9 cellular contexts compared by ENCODE assay signal in genomic region chr18:76499596-76500340, GRCh38. TPM values are rescaled to one million over a fixed set of nuclear protein-coding genes. Genes with fewer than 3 reads are reported as not detected.
DNase-seq lines count a peak whose midpoint lies in the region; ATAC-seq and TF ChIP-seq lines count a peak whose summit lies in the region.
"Had no signal": no experiment of that assay in that cellular context is flagged by ENCODE, and none has a peak within 500 bp of the region (broad histone marks: within the 10 kb centered on the region; RNA-seq: fewer than 3 reads in every experiment).

No MANE protein-coding gene starts in this region.

- no peaks in the 10 kb centered on the region for H3K36me3 Mint-ChIP-seq in stimulated activated memory B cell treated with anti-CD40 and anti-IgM and Interleukin-4, amounts not matched to agents 10 μg/mL and 1 μg/mL and 100 μg/mL, for 72 hours

- H3K4me1 Mint-ChIP-seq in stimulated activated memory B cell treated with anti-CD40 and anti-IgM and Interleukin-4, amounts not matched to agents 10 μg/mL and 1 μg/mL and 100 μg/mL, for 72 hours: peaks cover 5% of the 10 kb centered on the region

- no peaks in the 10 kb centered on the region for H3K79me2 ChIP-seq in hepatocyte

- H3K27ac ChIP-seq in hepatocyte: no peak overlapping the region
- H3K27ac ChIP-seq in effector memory CD4-positive, alpha-beta T cell (ENCODE audit: insufficient read depth, low read length, poor library complexity, severe bottlenecking): no peak overlapping the region

- H3K9me3 ChIP-seq in hepatocyte (ENCODE audit: low read depth): no peaks in the 10 kb centered on the region
- H3K9me3 ChIP-seq in effector memory CD4-positive, alpha-beta T cell (ENCODE audit: control insufficient read depth, low read length): no peaks in the 10 kb centered on the region

- H3K27ac Mint-ChIP-seq in stimulated activated memory B cell treated with anti-CD40 and anti-IgM and Interleukin-4, amounts not matched to agents 10 μg/mL and 1 μg/mL and 100 μg/mL, for 72 hours: peak overlapping the region; percentile 76

- peak; percentile 84 for ATAC-seq in GM19043 (IDR thresholded peaks at IDR 0.05; ENCODE audit: low read depth, unreplicated experiment)
- ATAC-seq in HG02870 (IDR thresholded peaks at IDR 0.05; ENCODE audit: unreplicated experiment): peak; percentile 93
- peak; percentile 92 for ATAC-seq in stimulated activated memory B cell treated with anti-CD40 and anti-IgM and Interleukin-4, amounts not matched to agents 10 μg/mL and 1 μg/mL and 100 μg/mL, for 72 hours

- WGBS in hepatocyte (ENCODE audit: low lambda C conversion rate, missing lambda C conversion rate): 73% methylated on average over 11 of the region's 11 CpGs

- H3K4me2 ChIP-seq in hepatocyte: no peak overlapping the region

- peaks cover 25% of the 10 kb centered on the region for H3K27me3 Mint-ChIP-seq in stimulated activated memory B cell treated with anti-CD40 and anti-IgM and Interleukin-4, amounts not matched to agents 10 μg/mL and 1 μg/mL and 100 μg/mL, for 72 hours

- no peaks in the 10 kb centered on the region for H3K36me3 ChIP-seq in hepatocyte (replicated peaks; ENCODE audit: insufficient read depth, low read depth)
- H3K36me3 ChIP-seq in effector memory CD4-positive, alpha-beta T cell (ENCODE audit: control insufficient read depth, insufficient read depth, low read length): no peaks in the 10 kb centered on the region

- no peaks in the 10 kb centered on the region for H3K27me3 ChIP-seq in hepatocyte
- no peaks in the 10 kb centered on the region for H3K27me3 ChIP-seq in effector memory CD4-positive, alpha-beta T cell (replicated peaks; ENCODE audit: control insufficient read depth, insufficient read depth, low read length, poor library complexity, severe bottlenecking)

- no peak overlapping the region for H3K4me3 ChIP-seq in hepatocyte
- H3K4me3 ChIP-seq in effector memory CD4-positive, alpha-beta T cell (ENCODE audit: insufficient read depth, low read depth, low read length, poor library complexity, severe bottlenecking): no peak overlapping the region

- peak overlapping the region; percentile 44 for H3K4me3 Mint-ChIP-seq in stimulated activated memory B cell treated with anti-CD40 and anti-IgM and Interleukin-4, amounts not matched to agents 10 μg/mL and 1 μg/mL and 100 μg/mL, for 72 hours

- H2AFZ ChIP-seq in hepatocyte: no peak overlapping the region

- peaks cover 4% of the 10 kb centered on the region for H3K9me3 Mint-ChIP-seq in stimulated activated memory B cell treated with anti-CD40 and anti-IgM and Interleukin-4, amounts not matched to agents 10 μg/mL and 1 μg/mL and 100 μg/mL, for 72 hours

- H3K4me1 ChIP-seq in hepatocyte (ENCODE audit: insufficient read depth): peaks cover 12% of the 10 kb centered on the region
- H3K4me1 ChIP-seq in effector memory CD4-positive, alpha-beta T cell (ENCODE audit: control insufficient read depth, insufficient read depth, low read length, poor library complexity, severe bottlenecking): peaks cover 3% of the 10 kb centered on the region

- DNase-seq in NAMALWA (ENCODE audit: low spot score) (peak; percentile 97), hepatocyte (ENCODE audit: low spot score) (no peak), NCI-H69 (lab: John Stamatoyannopoulos, UW) (no peak)
- no peak for DNase-seq in effector memory CD4-positive, alpha-beta T cell
- DNase-seq: NCI-H146, retina had no signal

- H3K9me2 ChIP-seq in hepatocyte (replicated peaks; ENCODE audit: insufficient read depth): no peaks in the 10 kb centered on the region

- no peaks in the 10 kb centered on the region for H4K20me1 ChIP-seq in hepatocyte (ENCODE audit: insufficient read depth, poor library complexity, severe bottlenecking)

- no peak for TF ChIP-seq CTCF in hepatocyte (IDR thresholded peaks at IDR 0.05; ENCODE audit: poor library complexity)

RNA-seq across cellular contexts. Expression of gene ZNF516, which starts 4.7 kb away (rescaled TPM):
- 19.8 and 29.2 TPM in 2 replicates for total RNA-seq in hepatocyte
- 18.2 and 22.7 TPM in 2 replicates for polyA plus RNA-seq in hepatocyte
